Comparison of ENCODE assay signal across 22 cellular contexts in the genomic region with DNA sequence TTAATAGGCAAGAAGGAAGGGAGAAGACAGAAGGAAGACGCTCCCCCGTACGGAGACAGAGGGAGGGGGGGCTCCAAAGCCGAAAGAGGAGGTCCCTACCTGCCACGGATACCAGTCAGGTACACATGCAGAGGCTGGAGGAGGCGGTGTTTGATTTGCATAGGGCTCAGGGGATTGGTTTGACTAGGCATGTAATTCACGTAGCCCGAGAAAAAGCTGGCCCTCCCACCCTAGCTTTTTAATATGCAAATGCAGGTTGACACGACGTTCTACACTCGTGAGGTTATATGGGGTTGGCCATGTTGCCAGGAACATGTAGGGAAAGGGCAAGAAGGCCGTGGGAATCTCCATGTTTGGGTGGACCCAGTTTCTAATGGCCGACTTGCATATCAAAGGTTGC. TPM values are rescaled to one million over a fixed set of nuclear protein-coding genes. Genes with fewer than 3 reads are reported as not detected.
A peak's percentile ranks its signal among the peaks of the same experiment; 100 is the strongest.
DNase-seq lines count a peak whose midpoint lies in the region; ATAC-seq, FAIRE-seq and TF ChIP-seq lines count a peak whose summit lies in the region.
"Had no signal": no experiment of that assay in that cellular context is flagged by ENCODE, and none has a peak within 500 bp of the region (broad histone marks: within the 10 kb centered on the region; RNA-seq: fewer than 3 reads in every experiment).

No MANE protein-coding gene starts in this region.

- H3K18ac ChIP-seq in H1 (ENCODE audit: extremely low read depth, low read length) = no peak overlapping the region

- no peak overlapping the region for H3K56ac ChIP-seq in H1 (replicated peaks; ENCODE audit: insufficient read length, low read depth, low read length)

- no peak overlapping the region for H2BK120ac ChIP-seq in H1 (replicated peaks; ENCODE audit: low read depth, low read length)

- peaks cover 0 to 11% of the 10 kb centered on the region in 2 experiments; a peak in 2 of 4 replicates for H3K79me2 ChIP-seq in H1 (ENCODE audit: control insufficient read depth in 1 of 2, insufficient read depth in 2 of 2, low read length in 2 of 2)

- H4K5ac ChIP-seq in H1 (ENCODE audit: insufficient read length, low read depth, low read length) = no peak overlapping the region

- H4K91ac ChIP-seq in H1 (replicated peaks; ENCODE audit: insufficient read length, low read length) = no peak overlapping the region

- no peak overlapping the region for H3K23ac ChIP-seq in H1 (ENCODE audit: insufficient read length)

- no peak for TF ChIP-seq EP300 in H1 (IDR thresholded peaks at IDR 0.05; ENCODE audit: borderline replicate concordance in 1 of 2, low read depth in 2 of 2, low read length in 2 of 2)
- no peak for TF ChIP-seq EP300 in stomach (IDR thresholded peaks at IDR 0.05)

- no peak overlapping the region for H4K8ac ChIP-seq in H1 (ENCODE audit: extremely low read depth, insufficient read depth, low read length)

- no peak for TF ChIP-seq POLR2A in H1 (IDR thresholded peaks at IDR 0.05; ENCODE audit: control extremely low read depth in 1 of 2, low read depth in 2 of 2, low read length in 2 of 2)
- no peak for TF ChIP-seq POLR2A in stomach (IDR thresholded peaks at IDR 0.05)

- no peak overlapping the region for H2AK5ac ChIP-seq in H1 (ENCODE audit: low read depth, low read length)

- H3K9ac ChIP-seq in HUES6 (ENCODE audit: low read length) (no peak overlapping the region), H1 (replicated peaks in 1 of 4; ENCODE audit: extremely low read depth in 1 of 4, low read depth in 3 of 4, low read length in 3 of 4) (no peak overlapping the region)
- H3K9ac ChIP-seq: BLaER1 had no signal

- H3K36me3 ChIP-seq in HUES6 (ENCODE audit: control insufficient read depth, insufficient read depth, low read length) (peaks cover 12% of the 10 kb centered on the region), H1 (ENCODE audit: control insufficient read depth in 2 of 4, insufficient read depth in 4 of 4, low read length in 3 of 4) (peaks cover 2 to 7% (median 5%) of the 10 kb centered on the region in 4 experiments; a peak in 4 of 8 replicates), pancreas (peaks cover 0 to 10% (median 5%) of the 10 kb centered on the region in 3 donors), stomach (peaks cover 15 to 47% (median 37%) of the 10 kb centered on the region in 4 donors)

- no peak overlapping the region for H3K14ac ChIP-seq in H1 (ENCODE audit: insufficient read length)

- CTCF ChIA-PET in H1 (lab: Charles Lee; ENCODE audit: partially characterized antibody) = interaction anchor here (0.7 to 1.0 kb wide), 2 partner anchors 12 to 107 kb away, joined by 3 read pairs; no protein-coding TSS in a partner anchor
- CTCF ChIA-PET in activated CD8-positive, alpha-beta T cell treated with anti-CD3 and anti-CD28 coated beads, Interleukin-2, amount 10 ng/mL, durations not matched to agents 7 days and 5 days (lab: Charles Lee) = no interaction called here

- H3K4me3 Mint-ChIP-seq in activated naive CD8-positive, alpha-beta T cell = no peak overlapping the region
- no peak overlapping the region for H3K4me3 Mint-ChIP-seq in activated naive CD8-positive, alpha-beta T cell treated with anti-CD3 and anti-CD28 coated beads for 36 hours
- H3K4me3 Mint-ChIP-seq in stimulated activated naive B cell treated with anti-CD40 and anti-IgM and Interleukin-4, amounts not matched to agents 10 μg/mL and 1 μg/mL and 100 μg/mL, for 72 hours = no peak overlapping the region
- no peak overlapping the region for H3K4me3 Mint-ChIP-seq in activated CD8-positive, alpha-beta T cell treated with anti-CD3 and anti-CD28 coated beads, Interleukin-2, amount 10 ng/mL, durations not matched to agents 7 days and 5 days
- H3K4me3 Mint-ChIP-seq: CD8-positive, alpha-beta T cell had no signal

- DNase-seq in activated naive CD8-positive, alpha-beta T cell treated with anti-CD3 and anti-CD28 coated beads for 36 hours = no peak
- DNase-seq in H1 (ENCODE audit: low read depth in 1 of 2, low spot score in 2 of 2) (peak; percentile 9 to 57), pancreas (no peak), stomach (no peak)
- DNase-seq in stimulated activated naive B cell treated with anti-CD40 and anti-IgM and Interleukin-4, amounts not matched to agents 10 μg/mL and 1 μg/mL and 100 μg/mL, for 72 hours = no peak
- no peak for DNase-seq in activated CD8-positive, alpha-beta T cell treated with anti-CD3 and anti-CD28 coated beads, Interleukin-2, amount 10 ng/mL, durations not matched to agents 7 days and 5 days
- DNase-seq: CD8-positive, alpha-beta T cell; DMS53; EL; HCEC 1CT; NCI-H1092 treated with DMSO at 0.1 percent for 48 hours; NCI-H146; NCI-H2081; NCI-H2171 treated with DMSO at 0.1 percent for 48 hours; NCI-H446; NK-92 treated with Interleukin-12 subunit alpha and Interleukin-12 subunit beta, amount 100 ng/mL, for 24 hours; Right ventricle myocardium superior had no signal

- peaks cover 13% of the 10 kb centered on the region for H3K4me1 Mint-ChIP-seq in activated naive CD8-positive, alpha-beta T cell (ENCODE audit: low read depth)
- peaks cover 31% of the 10 kb centered on the region for H3K4me1 Mint-ChIP-seq in activated naive CD8-positive, alpha-beta T cell treated with anti-CD3 and anti-CD28 coated beads for 36 hours
- peaks cover 19 to 32% of the 10 kb centered on the region in 2 donors for H3K4me1 Mint-ChIP-seq in stimulated activated naive B cell treated with anti-CD40 and anti-IgM and Interleukin-4, amounts not matched to agents 10 μg/mL and 1 μg/mL and 100 μg/mL, for 72 hours
- H3K4me1 Mint-ChIP-seq in activated CD8-positive, alpha-beta T cell treated with anti-CD3 and anti-CD28 coated beads, Interleukin-2, amount 10 ng/mL, durations not matched to agents 7 days and 5 days (ENCODE audit: low read depth) = peaks cover 21% of the 10 kb centered on the region

- H3K27ac Mint-ChIP-seq in activated naive CD8-positive, alpha-beta T cell = peak overlapping the region; percentile 37
- H3K27ac Mint-ChIP-seq in activated naive CD8-positive, alpha-beta T cell treated with anti-CD3 and anti-CD28 coated beads for 36 hours = no peak overlapping the region
- peak overlapping the region; percentile 49 for H3K27ac Mint-ChIP-seq in stimulated activated naive B cell treated with anti-CD40 and anti-IgM and Interleukin-4, amounts not matched to agents 10 μg/mL and 1 μg/mL and 100 μg/mL, for 72 hours
- H3K27ac Mint-ChIP-seq in activated CD8-positive, alpha-beta T cell treated with anti-CD3 and anti-CD28 coated beads, Interleukin-2, amount 10 ng/mL, durations not matched to agents 7 days and 5 days = no peak overlapping the region

- no peak for ATAC-seq in stimulated activated naive B cell treated with anti-CD40 and anti-IgM and Interleukin-4, amounts not matched to agents 10 μg/mL and 1 μg/mL and 100 μg/mL, for 72 hours (replicated peaks)
- ATAC-seq in pancreas = no peak
- no peak for ATAC-seq in activated CD8-positive, alpha-beta T cell treated with anti-CD3 and anti-CD28 coated beads, Interleukin-2, amount 10 ng/mL, durations not matched to agents 7 days and 5 days
- ATAC-seq: A549; CD8-positive, alpha-beta T cell; K562 had no signal

- H2BK20ac ChIP-seq in H1 (ENCODE audit: low read length) = no peak overlapping the region

- H4K20me1 ChIP-seq in H1 (replicated peaks in 1 of 2; ENCODE audit: control insufficient read depth in 1 of 2, insufficient read depth in 2 of 2, low read length in 2 of 2) = peaks cover 2 to 6% of the 10 kb centered on the region in 2 experiments

- H2BK15ac ChIP-seq in H1 (ENCODE audit: low read length) = no peak overlapping the region

- H3K27me3 ChIP-seq in HUES6 (ENCODE audit: control insufficient read depth, insufficient read depth, low read length) (no peaks in the 10 kb centered on the region), H1 (replicated peaks in 1 of 4; ENCODE audit: control insufficient read depth in 3 of 4, extremely low read depth in 1 of 4, insufficient read depth in 3 of 4, low read length in 3 of 4) (no peaks in the 10 kb centered on the region), pancreas (no peaks in the 10 kb centered on the region), stomach (no peaks in the 10 kb centered on the region)
- H3K27me3 ChIP-seq: BLaER1 had no signal

- H3K4me3 ChIP-seq in HUES6 (ENCODE audit: low read depth, low read length) (peak overlapping the region; percentile 36), H1 (ENCODE audit: extremely low read depth in 1 of 4, insufficient read depth in 2 of 4, low read depth in 3 of 4, low read length in 4 of 4) (no peak overlapping the region), pancreas (no peak overlapping the region), stomach (no peak overlapping the region)
- H3K4me3 ChIP-seq: A549, BLaER1, K562 had no signal

- H2BK5ac ChIP-seq in H1 (ENCODE audit: low read depth, low read length) = no peak overlapping the region

- H3K9me3 ChIP-seq in HUES6 (ENCODE audit: control insufficient read depth, insufficient read depth, low read depth, low read length) (no peaks in the 10 kb centered on the region), H1 (ENCODE audit: insufficient read depth in 2 of 2, low read depth in 1 of 2, low read length in 1 of 2) (no peaks in the 10 kb centered on the region), pancreas (no peaks in the 10 kb centered on the region), stomach (no peaks in the 10 kb centered on the region)
- H3K9me3 ChIP-seq: A549, BLaER1 had no signal

- H3K36me3 Mint-ChIP-seq in activated naive CD8-positive, alpha-beta T cell = peaks cover 2% of the 10 kb centered on the region
- peaks cover 30% of the 10 kb centered on the region for H3K36me3 Mint-ChIP-seq in activated naive CD8-positive, alpha-beta T cell treated with anti-CD3 and anti-CD28 coated beads for 36 hours
- peaks cover 27 to 32% of the 10 kb centered on the region in 2 donors for H3K36me3 Mint-ChIP-seq in stimulated activated naive B cell treated with anti-CD40 and anti-IgM and Interleukin-4, amounts not matched to agents 10 μg/mL and 1 μg/mL and 100 μg/mL, for 72 hours
- peaks cover 40% of the 10 kb centered on the region for H3K36me3 Mint-ChIP-seq in activated CD8-positive, alpha-beta T cell treated with anti-CD3 and anti-CD28 coated beads, Interleukin-2, amount 10 ng/mL, durations not matched to agents 7 days and 5 days (ENCODE audit: low read depth)

- no peaks in the 10 kb centered on the region for H3K23me2 ChIP-seq in H1 (ENCODE audit: low read depth, low read length)

- H3K27ac ChIP-seq in HUES6 (ENCODE audit: low read depth, low read length) = no peak overlapping the region
- no peak overlapping the region for H3K27ac ChIP-seq in H1 (ENCODE audit: low read depth, low read length)
- no peak overlapping the region for H3K27ac ChIP-seq in pancreas
- H3K27ac ChIP-seq in stomach = no peak overlapping the region
- H3K27ac ChIP-seq: A549, BLaER1 had no signal

- intact Hi-C loops in pancreas (cut with DNase I) (no loop called here), stomach (cut with DNase I; ENCODE audit: low total_unique reads) (no loop called here)

- H3K27me3 Mint-ChIP-seq in activated naive CD8-positive, alpha-beta T cell = no peaks in the 10 kb centered on the region
- H3K27me3 Mint-ChIP-seq in activated naive CD8-positive, alpha-beta T cell treated with anti-CD3 and anti-CD28 coated beads for 36 hours = no peaks in the 10 kb centered on the region
- H3K27me3 Mint-ChIP-seq in stimulated activated naive B cell treated with anti-CD40 and anti-IgM and Interleukin-4, amounts not matched to agents 10 μg/mL and 1 μg/mL and 100 μg/mL, for 72 hours = no peaks in the 10 kb centered on the region
- H3K27me3 Mint-ChIP-seq in activated CD8-positive, alpha-beta T cell treated with anti-CD3 and anti-CD28 coated beads, Interleukin-2, amount 10 ng/mL, durations not matched to agents 7 days and 5 days (ENCODE audit: low read depth) = no peaks in the 10 kb centered on the region

- no peak overlapping the region for H2AFZ ChIP-seq in H1 (ENCODE audit: low read length)

- H3K79me1 ChIP-seq in H1 (ENCODE audit: low read depth, low read length) = peaks cover 3% of the 10 kb centered on the region; the same call in 1 of the 2 replicates

- peaks cover 10% of the 10 kb centered on the region; the same call in 1 of the 2 replicates for H3K4me1 ChIP-seq in HUES6 (ENCODE audit: control insufficient read depth, insufficient read depth, low read length)
- H3K4me1 ChIP-seq in H1 (replicated peaks in 1 of 4; ENCODE audit: control insufficient read depth in 3 of 4, insufficient read depth in 4 of 4, low read length in 3 of 4) = peaks cover 0 to 2% (median under 1%) of the 10 kb centered on the region in 4 experiments; a peak in 1 of 7 replicates
- peaks cover 0 to 5% (median 4%) of the 10 kb centered on the region in 3 donors for H3K4me1 ChIP-seq in pancreas
- peaks cover 0 to 18% (median 0%) of the 10 kb centered on the region in 4 donors for H3K4me1 ChIP-seq in stomach
- H3K4me1 ChIP-seq: A549 had no signal

- no peak overlapping the region for H2BK12ac ChIP-seq in H1 (ENCODE audit: low read depth, low read length)

- H3K4ac ChIP-seq in H1 (replicated peaks; ENCODE audit: insufficient read length, low read depth, low read length) = no peak overlapping the region

- POLR2A ChIA-PET in H1 (lab: Charles Lee; ENCODE audit: partially characterized antibody) = no interaction called here
- POLR2A ChIA-PET in activated CD8-positive, alpha-beta T cell treated with anti-CD3 and anti-CD28 coated beads, Interleukin-2, amount 10 ng/mL, durations not matched to agents 7 days and 5 days (lab: Charles Lee) = no interaction called here

- FAIRE-seq in H1 (lab: Jason Lieb, UNC) (peak; percentile 13), pancreas (lab: Jason Lieb, UNC) (no peak)
- FAIRE-seq: A549, K562 had no signal

- WGBS in H1 (ENCODE audit: extremely low coverage in 1 of 2, insufficient coverage in 1 of 2, insufficient read length in 1 of 2, insufficient replicate concordance in 2 of 2, low coverage in 1 of 2, low lambda C conversion rate in 2 of 2, missing lambda C conversion rate in 1 of 2), 2 experiments = 69% methylated on average over 13 of the region's 13 CpGs; no CpG with 5 or more reads in 1 of the 2 experiments
- 88 to 92% methylated on average over 13 of the region's 13 CpGs for WGBS in pancreas, 2 donors
- whole genome bisulfite sequencing in stomach, 5 donors = 85 to 92% (median 90%) methylated on average over 13 of the region's 13 CpGs

- TF ChIP-seq CTCF in H1 (IDR thresholded peaks at IDR 0.05; ENCODE audit: control extremely low read depth in 1 of 3, insufficient read depth in 1 of 3, low read depth in 1 of 3, low read length in 3 of 3) (no peak), pancreas (IDR thresholded peaks at IDR 0.05) (no peak), stomach (IDR thresholded peaks at IDR 0.05) (no peak)

- no peak for TF ChIP-seq RAD21 in H1 (IDR thresholded peaks at IDR 0.05 in 1 of 2, conservative IDR thresholded peaks at IDR 0.05 in 1 of 2; ENCODE audit: low read depth in 2 of 2, low read length in 2 of 2)

- peak overlapping the region; percentile 19 to 36; a peak in 2 of 4 replicates for H3K4me2 ChIP-seq in H1 (ENCODE audit: insufficient read depth in 1 of 2, low read depth in 2 of 2, low read length in 2 of 2)
- H3K4me2 ChIP-seq: A549, BLaER1 had no signal

- H3K9me3 Mint-ChIP-seq in activated naive CD8-positive, alpha-beta T cell (ENCODE audit: low read depth) = no peaks in the 10 kb centered on the region
- no peaks in the 10 kb centered on the region for H3K9me3 Mint-ChIP-seq in activated naive CD8-positive, alpha-beta T cell treated with anti-CD3 and anti-CD28 coated beads for 36 hours
- peaks cover 0 to 3% of the 10 kb centered on the region in 2 donors for H3K9me3 Mint-ChIP-seq in stimulated activated naive B cell treated with anti-CD40 and anti-IgM and Interleukin-4, amounts not matched to agents 10 μg/mL and 1 μg/mL and 100 μg/mL, for 72 hours
- H3K9me3 Mint-ChIP-seq in activated CD8-positive, alpha-beta T cell treated with anti-CD3 and anti-CD28 coated beads, Interleukin-2, amount 10 ng/mL, durations not matched to agents 7 days and 5 days (ENCODE audit: insufficient read depth) = no peaks in the 10 kb centered on the region
- H3K9me3 Mint-ChIP-seq: CD8-positive, alpha-beta T cell had no signal

RNA-seq across cellular contexts. Expression of gene ZNF592, which starts 29.8 kb away (rescaled TPM):
- total RNA-seq in activated naive CD8-positive, alpha-beta T cell treated with anti-CD3 and anti-CD28 coated beads for 36 hours = 10 to 100 TPM; 24.5 to 26.5 TPM
- 31.2 and 33.0 TPM in 2 replicates for total RNA-seq in H1 (2021; fragmentation: NEBNext Ultra II Directional; extraction: Animal tissue kit (Norgen Biotek cat#: 25700))
- polyA plus RNA-seq in H1 (2011; rRNA removed) (14.2 and 15.9 TPM in 2 replicates), pancreas (1 to 10 TPM; 9.1 to 9.9 TPM), stomach (1 to 10 TPM; 3.8 to 5.8 (median 5.0) TPM)
- 10.4 TPM for polyA plus RNA-seq in H1 (2011; cell fraction: cytosol; rRNA removed)
- polyA plus RNA-seq in H1 (2011; cell fraction: nucleus; rRNA removed) = 18.1 TPM
- 14.3 to 18.9 TPM (median 16.5 TPM) in 4 replicates for polyA plus RNA-seq in H1 (2012, experiment 1 of 2)
- polyA plus RNA-seq in H1 (2012, experiment 2 of 2) = 11.7 TPM
- polyA plus RNA-seq in H1 (2013, experiment 1 of 2) = 12.4 TPM
- 12.9 TPM for polyA plus RNA-seq in H1 (2013, experiment 2 of 2)
- 16.2 and 17.8 TPM in 2 replicates for polyA minus RNA-seq in H1 (2011; rRNA and poly(A)+ RNA removed)
- polyA minus RNA-seq in H1 (2011; cell fraction: cytosol; rRNA and poly(A)+ RNA removed) = 13.8 TPM
- 12.0 TPM for polyA minus RNA-seq in H1 (2011; cell fraction: nucleus; rRNA and poly(A)+ RNA removed)
- total RNA-seq in pancreas (10 to 100 TPM; 11.5 to 16.6 (median 12.2) TPM), stomach (10 to 100 TPM in 3 of 5 donors, 1 to 10 TPM in 2; 9.7 to 36.8 (median 19.0) TPM)
- total RNA-seq in activated CD8-positive, alpha-beta T cell treated with anti-CD3 and anti-CD28 coated beads, Interleukin-2, amount 10 ng/mL, durations not matched to agents 7 days and 5 days = 10 to 100 TPM; 36.5 to 36.6 TPM

RNA-seq across cellular contexts. Expression of gene ALPK3, which starts 39.0 kb away (rescaled TPM):
- under 1 TPM; 0.04 to 0.06 TPM for total RNA-seq in activated naive CD8-positive, alpha-beta T cell treated with anti-CD3 and anti-CD28 coated beads for 36 hours
- 16.0 and 19.2 TPM in 2 replicates for total RNA-seq in H1 (2021; fragmentation: NEBNext Ultra II Directional; extraction: Animal tissue kit (Norgen Biotek cat#: 25700))
- polyA plus RNA-seq in H1 (2011; rRNA removed) = 4.4 and 4.9 TPM in 2 replicates
- 4.2 TPM for polyA plus RNA-seq in H1 (2011; cell fraction: cytosol; rRNA removed)
- 10.3 TPM for polyA plus RNA-seq in H1 (2011; cell fraction: nucleus; rRNA removed)
- polyA plus RNA-seq in H1 (2012, experiment 1 of 2) = 7.6 to 11.5 TPM (median 8.7 TPM) in 4 replicates
- polyA plus RNA-seq in H1 (2012, experiment 2 of 2) = 4.6 TPM
- polyA plus RNA-seq in H1 (2013, experiment 1 of 2) = 6.6 TPM
- polyA plus RNA-seq in H1 (2013, experiment 2 of 2) = 5.8 TPM
- 9.1 and 14.5 TPM in 2 replicates for polyA minus RNA-seq in H1 (2011; rRNA and poly(A)+ RNA removed)
- polyA minus RNA-seq in H1 (2011; cell fraction: cytosol; rRNA and poly(A)+ RNA removed) = 5.1 TPM
- polyA minus RNA-seq in H1 (2011; cell fraction: nucleus; rRNA and poly(A)+ RNA removed) = 7.5 TPM
- 10 to 100 TPM in 3 of 6 donors, 1 to 10 TPM in 3; 3.2 to 23.7 (median 8.1) TPM for total RNA-seq in pancreas
- 10 to 100 TPM in 1 of 2 donors, 1 to 10 TPM in 1; 8.1 to 13.0 TPM for polyA plus RNA-seq in pancreas
- under 1 TPM; 0.18 to 0.24 TPM for total RNA-seq in activated CD8-positive, alpha-beta T cell treated with anti-CD3 and anti-CD28 coated beads, Interleukin-2, amount 10 ng/mL, durations not matched to agents 7 days and 5 days
- 10 to 100 TPM in 1 of 5 donors, 1 to 10 TPM in 3, under 1 TPM in 1; 0.58 to 17.9 (median 8.1) TPM for total RNA-seq in stomach
- 1 to 10 TPM in 2 of 3 donors, under 1 TPM in 1; 0.76 to 4.7 (median 1.7) TPM for polyA plus RNA-seq in stomach

Comparison
In these comparisons a context has a peak if more than half of its experiments do, and no peak if none do; other contexts are left out.
1. H3K27ac Mint-ChIP-seq: peak in activated naive CD8-positive, alpha-beta T cell (single experiment) and stimulated activated naive B cell treated with anti-CD40 and anti-IgM and Interleukin-4, amounts not matched to agents 10 μg/mL and 1 μg/mL and 100 μg/mL, for 72 hours (single experiment); none in activated naive CD8-positive, alpha-beta T cell treated with anti-CD3 and anti-CD28 coated beads for 36 hours (single experiment) and activated CD8-positive, alpha-beta T cell treated with anti-CD3 and anti-CD28 coated beads, Interleukin-2, amount 10 ng/mL, durations not matched to agents 7 days and 5 days (single experiment).
2. DNase-seq: peak in H1 (2 of 2); none in activated naive CD8-positive, alpha-beta T cell treated with anti-CD3 and anti-CD28 coated beads for 36 hours (single experiment), stimulated activated naive B cell treated with anti-CD40 and anti-IgM and Interleukin-4, amounts not matched to agents 10 μg/mL and 1 μg/mL and 100 μg/mL, for 72 hours (single experiment), pancreas (0 of 6), activated CD8-positive, alpha-beta T cell treated with anti-CD3 and anti-CD28 coated beads, Interleukin-2, amount 10 ng/mL, durations not matched to agents 7 days and 5 days (single experiment) and stomach (single experiment).